ENCODE assay signal across 1 cellular context in the genomic region with DNA sequence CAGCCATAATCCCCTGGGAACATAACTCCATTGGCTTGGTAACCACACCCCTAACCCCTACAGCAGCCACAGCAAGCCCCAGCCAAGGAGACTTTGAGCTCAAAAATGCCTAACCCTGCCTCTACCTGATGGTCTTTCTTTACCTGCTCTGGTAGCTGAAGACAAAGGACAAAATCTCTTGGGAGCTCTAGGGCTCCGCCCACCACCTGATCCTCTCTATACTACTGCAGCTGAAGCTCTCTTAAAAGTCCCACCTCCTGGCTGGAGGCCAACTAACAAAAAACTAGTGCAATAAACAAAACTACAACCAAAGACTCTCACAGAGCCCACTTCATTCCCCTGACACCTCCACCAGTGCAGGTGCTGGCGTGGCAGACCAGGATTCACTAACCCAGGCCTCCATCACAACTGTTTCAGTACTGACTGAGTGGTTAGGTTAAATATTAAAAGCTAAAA.
TF ChIP-seq lines count a peak whose summit lies in the region.

No MANE protein-coding gene starts in this region.

TF ChIP-seq in WTC11, 78 proteins besides CTCF, POLR2A, EP300 and RAD21 (continued from another document):
- TF ChIP-seq ZNF425 (CRISPR knock-in tag; conservative IDR thresholded peaks at IDR 0.05) (no peak), MXD4 (CRISPR knock-in tag; IDR thresholded peaks at IDR 0.05; ENCODE audit: borderline replicate concordance) (no peak), E2F1 (CRISPR knock-in tag; IDR thresholded peaks at IDR 0.05) (no peak), CREB1 (CRISPR knock-in tag; IDR thresholded peaks at IDR 0.05) (no peak), SP1 (CRISPR knock-in tag; conservative IDR thresholded peaks at IDR 0.05) (no peak), ZNF219 (CRISPR knock-in tag; IDR thresholded peaks at IDR 0.05; ENCODE audit: borderline replicate concordance) (no peak), NR2C2 (CRISPR knock-in tag; IDR thresholded peaks at IDR 0.05) (no peak), TEAD4 (CRISPR knock-in tag; IDR thresholded peaks at IDR 0.05) (no peak)
- TF ChIP-seq, protein P1, sequence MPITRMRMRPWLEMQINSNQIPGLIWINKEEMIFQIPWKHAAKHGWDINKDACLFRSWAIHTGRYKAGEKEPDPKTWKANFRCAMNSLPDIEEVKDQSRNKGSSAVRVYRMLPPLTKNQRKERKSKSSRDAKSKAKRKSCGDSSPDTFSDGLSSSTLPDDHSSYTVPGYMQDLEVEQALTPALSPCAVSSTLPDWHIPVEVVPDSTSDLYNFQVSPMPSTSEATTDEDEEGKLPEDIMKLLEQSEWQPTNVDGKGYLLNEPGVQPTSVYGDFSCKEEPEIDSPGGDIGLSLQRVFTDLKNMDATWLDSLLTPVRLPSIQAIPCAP (CRISPR knock-in tag; IDR thresholded peaks at IDR 0.05) = no peak
